14 cellular contexts compared by ENCODE assay signal in the genomic region with DNA sequence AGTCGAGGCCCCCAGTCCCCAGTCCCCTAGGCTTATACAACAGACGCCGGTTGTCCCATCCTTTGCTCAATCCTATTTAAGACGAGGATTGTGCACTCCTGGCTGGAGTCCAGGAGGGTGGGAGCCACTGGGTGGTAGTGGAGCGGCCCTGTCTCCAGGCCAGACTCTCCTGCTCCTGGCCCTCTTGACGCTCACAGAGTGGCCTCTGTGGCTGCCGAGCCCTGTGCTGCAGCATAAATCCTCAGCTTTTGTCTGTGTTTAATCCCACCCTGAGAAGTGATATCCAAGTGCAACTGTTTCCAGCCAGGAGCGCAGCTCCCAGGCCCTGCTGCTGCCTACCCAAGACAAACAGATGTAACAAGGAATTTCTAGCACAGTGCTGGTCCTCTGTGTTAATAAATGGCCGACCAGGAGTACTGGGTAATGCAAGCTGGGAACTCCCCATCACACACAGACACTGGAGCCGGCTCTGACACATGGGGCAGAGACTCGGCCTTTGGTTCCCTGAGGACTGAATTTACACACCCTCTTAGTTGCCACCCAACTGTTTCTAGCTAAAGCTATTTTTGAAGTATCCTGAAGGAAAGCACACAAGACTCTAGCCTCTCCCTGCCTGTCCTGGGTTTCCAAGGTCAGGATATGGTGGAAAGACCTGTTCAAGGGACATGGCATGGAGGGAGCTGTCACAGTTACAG.
DNase-seq lines count a peak whose midpoint lies in the region; ATAC-seq and TF ChIP-seq lines count a peak whose summit lies in the region.
"Had no signal": no experiment of that assay in that cellular context is flagged by ENCODE, and none has a peak within 500 bp of the region (broad histone marks: within the 10 kb centered on the region; RNA-seq: fewer than 3 reads in every experiment).

No MANE protein-coding gene starts in this region.

- 74% methylated on average over 9 of the region's 11 CpGs for WGBS in esophagus muscularis mucosa
- 41% methylated on average over 10 of the region's 11 CpGs for WGBS in suprapubic skin

- H3K9me3 Mint-ChIP-seq in MCF 10A (ENCODE audit: unreplicated experiment) = no peaks in the 10 kb centered on the region
- H3K9me3 Mint-ChIP-seq: activated CD4-positive, alpha-beta memory T cell treated with anti-CD3 and anti-CD28 coated beads, Interleukin-2, amount 10 ng/mL, durations not matched to agents 7 days and 5 days; T-helper 1 cell treated with Interleukin-12 subunit alpha and Interleukin-12 subunit beta and Interleukin-4 antibody, amounts not matched to agents 30 μg/mL and 1 μg/mL, for 36 hours had no signal

- no peak for TF ChIP-seq CTCF in breast epithelium (IDR thresholded peaks at IDR 0.05)
- no peak for TF ChIP-seq CTCF in MCF 10A (IDR thresholded peaks at IDR 0.05; ENCODE audit: unreplicated experiment)
- no peak for TF ChIP-seq CTCF in esophagus muscularis mucosa (IDR thresholded peaks at IDR 0.05)
- TF ChIP-seq CTCF in suprapubic skin (IDR thresholded peaks at IDR 0.05) = no peak

- ATAC-seq in HG02884 (IDR thresholded peaks at IDR 0.05; ENCODE audit: unreplicated experiment) = no peak
- ATAC-seq: A549 had no signal

- H3K9me3 ChIP-seq in breast epithelium (no peaks in the 10 kb centered on the region), esophagus muscularis mucosa (no peaks in the 10 kb centered on the region), suprapubic skin (no peaks in the 10 kb centered on the region)
- H3K9me3 ChIP-seq: A549 had no signal

- H3K4me1 ChIP-seq in breast epithelium = no peaks in the 10 kb centered on the region
- peaks cover 14 to 25% (median 18%) of the 10 kb centered on the region in 4 donors for H3K4me1 ChIP-seq in esophagus muscularis mucosa
- H3K4me1 ChIP-seq in suprapubic skin = peaks cover 41% of the 10 kb centered on the region
- H3K4me1 ChIP-seq: A549 had no signal

- peak overlapping the region; percentile 61 to 71 for H3K27ac ChIP-seq in breast epithelium
- peak overlapping the region in 3 of 4 donors; percentile 45 to 68 (median 61) for H3K27ac ChIP-seq in esophagus muscularis mucosa (replicated peaks in 1 of 4)
- H3K27ac ChIP-seq in suprapubic skin = peak overlapping the region; percentile 72
- H3K27ac ChIP-seq: A549 had no signal

- peaks cover 18% of the 10 kb centered on the region for H3K36me3 Mint-ChIP-seq in MCF 10A (ENCODE audit: insufficient read depth, unreplicated experiment)

- no peak for TF ChIP-seq POLR2A in breast epithelium (IDR thresholded peaks at IDR 0.05)
- TF ChIP-seq POLR2A in esophagus muscularis mucosa (IDR thresholded peaks at IDR 0.05; ENCODE audit: low read depth) = no peak
- TF ChIP-seq POLR2A in suprapubic skin (IDR thresholded peaks at IDR 0.05) = no peak

- H3K4me3 Mint-ChIP-seq in MCF 10A (ENCODE audit: unreplicated experiment) = no peak overlapping the region
- H3K4me3 Mint-ChIP-seq: activated CD4-positive, alpha-beta memory T cell treated with anti-CD3 and anti-CD28 coated beads, Interleukin-2, amount 10 ng/mL, durations not matched to agents 7 days and 5 days; T-helper 1 cell treated with Interleukin-12 subunit alpha and Interleukin-12 subunit beta and Interleukin-4 antibody, amounts not matched to agents 30 μg/mL and 1 μg/mL, for 36 hours had no signal

- TF ChIP-seq EP300 in esophagus muscularis mucosa (IDR thresholded peaks at IDR 0.05) (no peak), suprapubic skin (IDR thresholded peaks at IDR 0.05) (no peak)

- H3K27me3 ChIP-seq in breast epithelium = no peaks in the 10 kb centered on the region
- H3K27me3 ChIP-seq in esophagus muscularis mucosa = no peaks in the 10 kb centered on the region
- no peaks in the 10 kb centered on the region for H3K27me3 ChIP-seq in suprapubic skin

- peaks cover 9% of the 10 kb centered on the region for H3K4me1 Mint-ChIP-seq in MCF 10A (ENCODE audit: insufficient read depth, unreplicated experiment)
- H3K4me1 Mint-ChIP-seq: activated CD4-positive, alpha-beta memory T cell treated with anti-CD3 and anti-CD28 coated beads, Interleukin-2, amount 10 ng/mL, durations not matched to agents 7 days and 5 days had no signal

- BruUV-seq in MCF 10A (replicated peaks; lab: Mats Ljungman, UMichigan) = no TSS peak

- POLR2A ChIA-PET in MCF 10A (lab: Yijun Ruan, JAX) = interaction anchor here (1.6 kb wide), 1 partner anchor 17 kb away, joined by 3 read pairs; no protein-coding TSS in a partner anchor

- H3K27me3 Mint-ChIP-seq in MCF 10A (ENCODE audit: insufficient read depth, unreplicated experiment) = no peaks in the 10 kb centered on the region
- H3K27me3 Mint-ChIP-seq: activated CD4-positive, alpha-beta memory T cell treated with anti-CD3 and anti-CD28 coated beads, Interleukin-2, amount 10 ng/mL, durations not matched to agents 7 days and 5 days had no signal

- intact Hi-C loops in breast epithelium (cut with DNase I; ENCODE audit: low total_unique reads) (no loop called here), MCF 10A (cut with micrococcal nuclease) (no loop called here), esophagus muscularis mucosa (cut with DNase I) (loop anchor here (5.0 kb wide), 1 partner anchor 87 kb away; a partner anchor contains a TSS)

- DNase-seq in breast epithelium (ENCODE audit: low spot score in 2 of 2) (no peak), MCF 10A (ENCODE audit: unreplicated experiment) (no peak), esophagus muscularis mucosa (ENCODE audit: extremely low spot score) (no peak), midbrain (lab: John Stamatoyannopoulos, UW) (peak; percentile 58), suprapubic skin (ENCODE audit: low spot score in 2 of 2) (no peak), LoVo (ENCODE audit: low spot score) (no peak)
- no peak for DNase-seq in stimulated activated CD4-positive, alpha-beta T cell treated with anti-CD3 and anti-CD28 coated beads, Interleukin-4, amount 100 ng/mL, for 1 hour
- DNase-seq: activated CD4-positive, alpha-beta memory T cell treated with anti-CD3 and anti-CD28 coated beads, Interleukin-2, amount 10 ng/mL, durations not matched to agents 7 days and 5 days; activated gamma-delta T cell treated with Interleukin-2 at 50 U/mL for 16 hours; DMS79; NCI-H187 treated with DMSO at 0.1 percent for 48 hours had no signal

- CTCF ChIA-PET in MCF 10A (lab: Yijun Ruan, JAX) = interaction anchor here (0.7 to 1.1 kb wide), 2 partner anchors 14 to 313 kb away, joined by 3 read pairs; no protein-coding TSS in a partner anchor

- H3K36me3 ChIP-seq in breast epithelium = no peaks in the 10 kb centered on the region
- H3K36me3 ChIP-seq in esophagus muscularis mucosa = peaks cover 0 to 12% (median 0%) of the 10 kb centered on the region in 4 donors
- no peaks in the 10 kb centered on the region for H3K36me3 ChIP-seq in suprapubic skin

- H3K4me3 ChIP-seq in breast epithelium (peak overlapping the region in 1 of 3 donors; percentile 48), esophagus muscularis mucosa (peak overlapping the region in 1 of 4 donors; percentile 48), suprapubic skin (no peak overlapping the region)
- H3K4me3 ChIP-seq: A549 had no signal

- H3K27ac Mint-ChIP-seq in MCF 10A (ENCODE audit: low read depth, unreplicated experiment) = no peak overlapping the region
- H3K27ac Mint-ChIP-seq: activated CD4-positive, alpha-beta memory T cell treated with anti-CD3 and anti-CD28 coated beads, Interleukin-2, amount 10 ng/mL, durations not matched to agents 7 days and 5 days; T-helper 1 cell treated with Interleukin-12 subunit alpha and Interleukin-12 subunit beta and Interleukin-4 antibody, amounts not matched to agents 30 μg/mL and 1 μg/mL, for 36 hours had no signal
